ENCODE assay signal across 35 cellular contexts in genomic region chr13:38879278-38879677, GRCh38.
DNase-seq lines count a peak whose midpoint lies in the region; ATAC-seq, FAIRE-seq and TF ChIP-seq lines count a peak whose summit lies in the region.
"Had no signal": no experiment of that assay in that cellular context is flagged by ENCODE, and none has a peak within 500 bp of the region (broad histone marks: within the 10 kb centered on the region; RNA-seq: fewer than 3 reads in every experiment).

No MANE protein-coding gene starts in this region.

- TF ChIP-seq CTCF in brain microvascular endothelial cell (IDR thresholded peaks at IDR 0.05; ENCODE audit: low read depth, low read length, missing control alignments) = no peak
- no peak for TF ChIP-seq CTCF in kidney (IDR thresholded peaks at IDR 0.05; ENCODE audit: borderline replicate concordance, extremely low read depth, insufficient read depth)
- TF ChIP-seq CTCF in type B pancreatic cell (conservative IDR thresholded peaks at IDR 0.05) = no peak

- no peaks in the 10 kb centered on the region for H3K27me3 Mint-ChIP-seq in type B pancreatic cell
- H3K27me3 Mint-ChIP-seq in activated CD4-positive, alpha-beta T cell treated with anti-CD3 and anti-CD28 coated beads for 36 hours = peaks cover 11% of the 10 kb centered on the region

- H3K4me3 Mint-ChIP-seq in type B pancreatic cell = peak overlapping the region; percentile 68
- no peak overlapping the region for H3K4me3 Mint-ChIP-seq in activated CD4-positive, alpha-beta T cell treated with anti-CD3 and anti-CD28 coated beads for 36 hours
- H3K4me3 Mint-ChIP-seq: activated naive CD4-positive, alpha-beta T cell treated with anti-CD3 and anti-CD28 coated beads, Interleukin-2, amount 50 U/mL, for 24 hours; endodermal cell; T-helper 1 cell treated with Interleukin-12 subunit alpha and Interleukin-12 subunit beta and Interleukin-4 antibody, amounts not matched to agents 30 μg/mL and 1 μg/mL, for 36 hours had no signal

- in situ Hi-C loops in brain microvascular endothelial cell (cut with HindIII; ENCODE audit: low pct_ligation_motif_present, low sequenced_read_pairs) = no loop called here

- H3K4me1 ChIP-seq in kidney (ENCODE audit: control insufficient read depth in 1 of 2, insufficient read depth in 1 of 2, low read depth in 1 of 2, low read length in 2 of 2) = peaks cover 8 to 32% of the 10 kb centered on the region in 2 donors
- H3K4me1 ChIP-seq: left lung, psoas muscle, suprapubic skin had no signal

- no peaks in the 10 kb centered on the region for H3K9me3 Mint-ChIP-seq in type B pancreatic cell
- no peaks in the 10 kb centered on the region for H3K9me3 Mint-ChIP-seq in activated CD4-positive, alpha-beta T cell treated with anti-CD3 and anti-CD28 coated beads for 36 hours (ENCODE audit: low read depth)
- H3K9me3 Mint-ChIP-seq: activated naive CD4-positive, alpha-beta T cell treated with anti-CD3 and anti-CD28 coated beads, Interleukin-2, amount 50 U/mL, for 24 hours; activated T-helper 2 cell treated with anti-CD3 and anti-CD28 coated beads, Interferon-gamma antibody, Interleukin-2, Interleukin-4, amounts not matched to agents 10 μg/mL and 5 μg/mL and 100 μg/mL, durations not matched to agents 14 hours and 24 hours and 36 hours; endodermal cell; T-helper 1 cell treated with Interleukin-12 subunit alpha and Interleukin-12 subunit beta and Interleukin-4 antibody, amounts not matched to agents 30 μg/mL and 1 μg/mL, for 36 hours had no signal

- H3K27ac ChIP-seq in brain microvascular endothelial cell (no peak overlapping the region), kidney (ENCODE audit: low read depth in 2 of 2, low read length in 2 of 2) (peak overlapping the region in 1 of 2 donors; percentile 77)
- H3K27ac ChIP-seq: gastrocnemius medialis, left lung, psoas muscle, RWPE1, SK-N-MC, skin epidermis, suprapubic skin had no signal

- FAIRE-seq in kidney (lab: Jason Lieb, UNC) = peak; percentile 76
- FAIRE-seq: GM12891, H54, HTR-8/SVneo, K562 had no signal

- peaks cover 13% of the 10 kb centered on the region for H3K4me1 Mint-ChIP-seq in type B pancreatic cell (ENCODE audit: unreplicated experiment)
- H3K4me1 Mint-ChIP-seq in activated CD4-positive, alpha-beta T cell treated with anti-CD3 and anti-CD28 coated beads for 36 hours = no peaks in the 10 kb centered on the region
- H3K4me1 Mint-ChIP-seq: activated naive CD4-positive, alpha-beta T cell treated with anti-CD3 and anti-CD28 coated beads, Interleukin-2, amount 50 U/mL, for 24 hours had no signal

- POLR2A ChIA-PET in activated CD4-positive, alpha-beta T cell treated with anti-CD3 and anti-CD28 coated beads for 36 hours (lab: Charles Lee) = no interaction called here

- no peak overlapping the region for H3K9ac ChIP-seq in kidney (ENCODE audit: low read length in 2 of 2)

- no peaks in the 10 kb centered on the region for H3K9me3 ChIP-seq in kidney (ENCODE audit: control insufficient read depth in 1 of 2, low read length in 2 of 2)
- H3K9me3 ChIP-seq: gastrocnemius medialis, left lung, psoas muscle, suprapubic skin had no signal

- DNase-seq in brain microvascular endothelial cell (peak; percentile 55), kidney (no peak), myocyte (ENCODE audit: low read depth) (peak; percentile 9), type B pancreatic cell (ENCODE audit: extremely low spot score, unreplicated experiment) (no peak)
- no peak for DNase-seq in activated CD4-positive, alpha-beta T cell treated with anti-CD3 and anti-CD28 coated beads, Interleukin-2, amount 50 U/mL, for 48 hours
- DNase-seq in activated CD4-positive, alpha-beta T cell treated with anti-CD3 and anti-CD28 coated beads for 36 hours = no peak
- DNase-seq: activated CD4-positive, CD25-positive, alpha-beta regulatory T cell treated with anti-CD3 and anti-CD28 coated beads, Interleukin-2, amount 50 U/mL, for 72 hours; activated T-cell treated with anti-CD3 and anti-CD28 coated beads for 4 hours; C1 segment of cervical spinal cord; COR-L47; cortex of kidney; DMS53; endodermal cell; gastrocnemius medialis; left lung; mesenchymal stem cell; NCI-H1105; NCI-H187 treated with DMSO at 0.1 percent for 48 hours; NCI-H2171; NCI-H510A; psoas muscle; stimulated activated naive CD4-positive, alpha-beta T cell had no signal

- H3K27me3 ChIP-seq in brain microvascular endothelial cell (replicated peaks) = no peaks in the 10 kb centered on the region
- H3K27me3 ChIP-seq: gastrocnemius medialis, left lung, suprapubic skin had no signal

- H3K4me3 ChIP-seq in brain microvascular endothelial cell (ENCODE audit: low read depth, low read length) (no peak overlapping the region), kidney (ENCODE audit: low read length in 2 of 2) (no peak overlapping the region)
- H3K4me3 ChIP-seq: gastrocnemius medialis, K562, left lung, psoas muscle, SK-N-MC, skin epidermis, suprapubic skin had no signal

- H3K27ac Mint-ChIP-seq in type B pancreatic cell = peak overlapping the region; percentile 25
- H3K27ac Mint-ChIP-seq in activated CD4-positive, alpha-beta T cell treated with anti-CD3 and anti-CD28 coated beads for 36 hours = no peak overlapping the region
- H3K27ac Mint-ChIP-seq: activated naive CD4-positive, alpha-beta T cell treated with anti-CD3 and anti-CD28 coated beads, Interleukin-2, amount 50 U/mL, for 24 hours; activated T-helper 2 cell treated with anti-CD3 and anti-CD28 coated beads, Interferon-gamma antibody, Interleukin-2, Interleukin-4, amounts not matched to agents 10 μg/mL and 5 μg/mL and 100 μg/mL, durations not matched to agents 14 hours and 24 hours and 36 hours; endodermal cell; T-helper 1 cell treated with Interleukin-12 subunit alpha and Interleukin-12 subunit beta and Interleukin-4 antibody, amounts not matched to agents 30 μg/mL and 1 μg/mL, for 36 hours had no signal

- peaks cover 21% of the 10 kb centered on the region for H3K36me3 Mint-ChIP-seq in type B pancreatic cell
- no peaks in the 10 kb centered on the region for H3K36me3 Mint-ChIP-seq in activated CD4-positive, alpha-beta T cell treated with anti-CD3 and anti-CD28 coated beads for 36 hours (ENCODE audit: low read depth)
- H3K36me3 Mint-ChIP-seq: activated naive CD4-positive, alpha-beta T cell treated with anti-CD3 and anti-CD28 coated beads, Interleukin-2, amount 50 U/mL, for 24 hours had no signal

- CTCF ChIA-PET in activated CD4-positive, alpha-beta T cell treated with anti-CD3 and anti-CD28 coated beads for 36 hours (lab: Charles Lee) = no interaction called here

- no peak for ATAC-seq in activated CD4-positive, alpha-beta T cell treated with anti-CD3 and anti-CD28 coated beads for 36 hours
- ATAC-seq in GM21367 (IDR thresholded peaks at IDR 0.05; ENCODE audit: unreplicated experiment) (no peak), GM19023 (IDR thresholded peaks at IDR 0.05; ENCODE audit: unreplicated experiment) (no peak)
- ATAC-seq: gastrocnemius medialis, K562, left lung, psoas muscle had no signal

- no peaks in the 10 kb centered on the region for H3K36me3 ChIP-seq in brain microvascular endothelial cell (replicated peaks)
- peaks cover 12% of the 10 kb centered on the region in 2 donors for H3K36me3 ChIP-seq in kidney (ENCODE audit: control insufficient read depth in 1 of 2, insufficient read depth in 2 of 2, low read length in 2 of 2)
- H3K36me3 ChIP-seq: left lung, suprapubic skin had no signal

- intact Hi-C loops in kidney (cut with DNase I) = no loop called here
- intact Hi-C loops in activated CD4-positive, alpha-beta T cell treated with anti-CD3 and anti-CD28 coated beads for 36 hours (cut with DNase I, micrococcal nuclease) = loop anchor here in 1 of 2 experiments (10.0 kb wide), 1 partner anchor 736 kb away; no protein-coding TSS in a partner anchor

Comparison
In these comparisons a context has a peak if more than half of its experiments do, and no peak if none do; other contexts are left out.
1. DNase-seq: peak in brain microvascular endothelial cell (single experiment) and myocyte (single experiment); none in kidney (single experiment), type B pancreatic cell (single experiment), activated CD4-positive, alpha-beta T cell treated with anti-CD3 and anti-CD28 coated beads, Interleukin-2, amount 50 U/mL, for 48 hours (0 of 2) and activated CD4-positive, alpha-beta T cell treated with anti-CD3 and anti-CD28 coated beads for 36 hours (single experiment).